ENCODE assay signal across 8 cellular contexts in the genomic region with DNA sequence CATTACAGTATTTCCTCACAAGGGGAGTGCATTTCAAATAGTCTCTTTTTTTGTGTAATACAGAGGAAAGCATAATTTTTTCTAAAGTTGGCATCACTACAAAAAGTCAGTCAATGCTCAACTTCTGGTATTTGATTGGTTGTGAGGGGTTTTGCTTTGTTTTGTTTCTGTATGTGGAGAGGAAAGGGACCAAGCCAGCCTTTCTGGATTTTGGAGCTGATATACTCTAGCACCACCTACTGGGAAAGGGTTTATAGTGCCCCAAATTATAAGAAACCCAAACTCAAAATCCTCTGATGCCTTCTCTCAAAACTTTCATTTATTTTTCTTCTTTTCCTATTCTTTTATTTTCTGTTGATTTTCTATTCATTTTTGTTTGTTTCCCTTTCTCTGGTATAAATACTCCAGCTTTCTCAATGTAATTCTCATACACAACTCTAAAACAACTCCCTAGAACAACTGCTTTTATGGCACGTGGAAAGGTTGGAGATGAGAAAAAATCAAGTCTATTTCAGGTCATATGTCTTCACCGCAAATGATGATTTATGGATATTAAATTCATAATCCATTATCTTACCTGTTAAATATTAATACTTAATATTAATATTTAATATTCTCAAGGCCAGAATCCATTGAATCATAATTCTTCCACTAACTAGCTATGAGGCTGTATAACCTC.
DNase-seq lines count a peak whose midpoint lies in the region; ATAC-seq, FAIRE-seq and TF ChIP-seq lines count a peak whose summit lies in the region.

No MANE protein-coding gene starts in this region.

- in situ Hi-C loops in GM12878 (cut with MboI) = no loop called here
- in situ Hi-C loops in transverse colon (cut with MboI; ENCODE audit: low pct_ligation_motif_present in 1 of 4, low pct_unique_long_range_greater_than_20kb in 1 of 4, low sequenced_read_pairs in 3 of 4) = loop anchor here (10.0 to 25.0 kb wide), 3 partner anchors 217 to 227 kb away; no protein-coding TSS in a partner anchor

- H3K27ac ChIP-seq in DND-41 (ENCODE audit: low read length) (no peak overlapping the region), GM12878 (ENCODE audit: control insufficient read depth, insufficient read depth) (no peak overlapping the region), transverse colon (peak overlapping the region in 2 of 4 donors; percentile 10 to 59)

- intact Hi-C loops in GM12878 (cut with micrococcal nuclease; ENCODE audit: unreplicated experiment) = loop anchor here (1.0 to 10.0 kb wide), 3 partner anchors 211 to 1047 kb away; no protein-coding TSS in a partner anchor
- intact Hi-C loops in transverse colon (cut with DNase I; ENCODE audit: low total_unique reads) = loop anchor here (5.0 to 10.0 kb wide), 2 partner anchors 57 to 225 kb away; no protein-coding TSS in a partner anchor

- H3K9ac ChIP-seq in DND-41 (ENCODE audit: low read depth, low read length) = no peak overlapping the region
- no peak overlapping the region for H3K9ac ChIP-seq in GM12878 (ENCODE audit: control insufficient read depth, insufficient read depth, low read length)

- no peaks in the 10 kb centered on the region for H3K9me3 ChIP-seq in DND-41 (ENCODE audit: insufficient read depth, low read length, severe bottlenecking)
- no peaks in the 10 kb centered on the region for H3K9me3 ChIP-seq in GM12878 (replicated peaks; ENCODE audit: control insufficient read depth, insufficient read depth, low read length)
- no peaks in the 10 kb centered on the region for H3K9me3 ChIP-seq in transverse colon

- ATAC-seq in DND-41 (ENCODE audit: insufficient read depth, low read depth) (peak; percentile 74; the same call in 2 of the 3 replicates), GM12878 (peak; percentile 69), GM21423 (IDR thresholded peaks at IDR 0.05; ENCODE audit: unreplicated experiment) (no peak)

- DNase-seq in DND-41 (peak; percentile 24), H54 (ENCODE audit: insufficient read length, low spot score) (peak; percentile 26), NCI-H2029 treated with DMSO at 0.1 percent for 48 hours (lab: John Stamatoyannopoulos, UW) (peak; percentile 36), GM12878 (ENCODE audit: low read depth, low spot score) (no peak), iris pigment epithelial cell (ENCODE audit: low read depth) (peak; percentile 66), transverse colon (no peak), NCI-H187 treated with DMSO at 0.1 percent for 48 hours (lab: John Stamatoyannopoulos, UW) (no peak)

- TF ChIP-seq POLR2A in H54 (IDR thresholded peaks at IDR 0.05; ENCODE audit: low read depth, low read length) (no peak), GM12878 (IDR thresholded peaks at IDR 0.05; ENCODE audit: low read depth, low read length) (no peak), transverse colon (IDR thresholded peaks at IDR 0.05) (no peak)

- peak; percentile 77 for TF ChIP-seq CTCF in DND-41 (IDR thresholded peaks at IDR 0.05; ENCODE audit: borderline replicate concordance, extremely low read depth, low read length, poor library complexity, severe bottlenecking)
- TF ChIP-seq CTCF in GM12878 (IDR thresholded peaks at IDR 0.05 in 2 of 3, conservative IDR thresholded peaks at IDR 0.05 in 1 of 3; ENCODE audit: control insufficient read depth in 2 of 3, extremely low read depth in 1 of 3, insufficient read depth in 1 of 3, low read depth in 3 of 3, low read length in 3 of 3) = peak; percentile 64 to 76 (median 67)
- TF ChIP-seq CTCF in transverse colon (IDR thresholded peaks at IDR 0.05) = peak; percentile 70 to 77 (median 75)

- H3K36me3 ChIP-seq in DND-41 (ENCODE audit: insufficient read depth, low read length) (no peaks in the 10 kb centered on the region), GM12878 (ENCODE audit: control insufficient read depth in 2 of 2, insufficient read depth in 2 of 2, low read length in 1 of 2) (no peaks in the 10 kb centered on the region), transverse colon (no peaks in the 10 kb centered on the region)

- H3K4me2 ChIP-seq in DND-41 (ENCODE audit: insufficient read depth, low read length) (no peak overlapping the region), GM12878 (ENCODE audit: control insufficient read depth, insufficient read depth) (no peak overlapping the region)

- H3K4me1 ChIP-seq in DND-41 (ENCODE audit: insufficient read depth, low read length) (no peaks in the 10 kb centered on the region), GM12878 (ENCODE audit: control insufficient read depth, insufficient read depth, low read length) (no peaks in the 10 kb centered on the region), transverse colon (peaks cover 13 to 48% (median 27%) of the 10 kb centered on the region in 4 donors)

- no peaks in the 10 kb centered on the region for H3K79me2 ChIP-seq in DND-41 (ENCODE audit: insufficient read depth, low read length)
- no peaks in the 10 kb centered on the region for H3K79me2 ChIP-seq in GM12878 (ENCODE audit: control insufficient read depth, insufficient read depth, low read length)

- peak; percentile 75 for TF ChIP-seq RAD21 in GM12878 (IDR thresholded peaks at IDR 0.05; ENCODE audit: insufficient read depth, low read depth, low read length)

- BruUV-seq in GM12878 (replicated peaks; lab: Mats Ljungman, UMichigan) = no TSS peak

- H3K27me3 ChIP-seq in DND-41 (ENCODE audit: insufficient read depth, low read length, poor library complexity) = peaks cover 17% of the 10 kb centered on the region
- no peaks in the 10 kb centered on the region for H3K27me3 ChIP-seq in GM12878 (replicated peaks in 1 of 2; ENCODE audit: control insufficient read depth in 2 of 2, insufficient read depth in 2 of 2, low read length in 1 of 2)
- H3K27me3 ChIP-seq in transverse colon = no peaks in the 10 kb centered on the region

- FAIRE-seq in H54 (lab: Jason Lieb, UNC) = peak; percentile 98
- no peak for FAIRE-seq in GM12878 (lab: Jason Lieb, UNC)

- WGBS in GM12878 (ENCODE audit: insufficient coverage, insufficient replicate concordance, low lambda C conversion rate, missing lambda C conversion rate) = 37% methylated on average over 2 of the region's 2 CpGs
- 29 to 62% methylated on average over 2 of the region's 2 CpGs for WGBS in transverse colon (ENCODE audit: low coverage in 1 of 2), 2 donors

- no peak overlapping the region for H2AFZ ChIP-seq in DND-41 (ENCODE audit: low read depth, low read length)
- H2AFZ ChIP-seq in GM12878 (ENCODE audit: control insufficient read depth, low read depth, low read length) = no peak overlapping the region

- H4K20me1 ChIP-seq in DND-41 (ENCODE audit: insufficient read depth, low read length) = no peaks in the 10 kb centered on the region
- H4K20me1 ChIP-seq in GM12878 (ENCODE audit: control insufficient read depth, insufficient read depth) = no peaks in the 10 kb centered on the region

- POLR2A ChIA-PET in GM12878 (lab: Charles Lee) = no interaction called here

- no peak overlapping the region for H3K4me3 ChIP-seq in DND-41 (ENCODE audit: low read depth in 1 of 2, low read length in 2 of 2)
- H3K4me3 ChIP-seq in GM12878 = no peak overlapping the region
- no peak overlapping the region for H3K4me3 ChIP-seq in transverse colon

- TF ChIP-seq EP300 in GM12878 (IDR thresholded peaks at IDR 0.05; ENCODE audit: borderline replicate concordance in 1 of 2, control insufficient read depth in 1 of 2, low read depth in 2 of 2, low read length in 2 of 2) (no peak), transverse colon (IDR thresholded peaks at IDR 0.05; ENCODE audit: low read depth) (no peak)

- RAD21 ChIA-PET in GM12878 (lab: Charles Lee; ENCODE audit: unreplicated experiment) = interaction anchor here (1.3 to 2.6 kb wide), 2 partner anchors 11 to 224 kb away, joined by 3 to 10 read pairs; no protein-coding TSS in a partner anchor

- CTCF ChIA-PET in GM12878 (lab: Yijun Ruan, JAX) = interaction anchor here (0.8 to 2.8 kb wide), 11 partner anchors 9 to 801 kb away, joined by 3 to 11 read pairs (median 4); no protein-coding TSS in a partner anchor

- SMC1A ChIA-PET in GM12878 (lab: Charles Lee; ENCODE audit: uncharacterized antibody, unreplicated experiment) = interaction anchor here (0.5 to 3.3 kb wide), 6 partner anchors 25 to 1875 kb away, joined by 3 to 16 read pairs (median 4); no protein-coding TSS in a partner anchor

TF ChIP-seq in GM12878, 131 proteins besides CTCF, POLR2A, EP300 and RAD21:
- TF ChIP-seq ZSCAN29 (IDR thresholded peaks at IDR 0.05) = no peak
- no peak for TF ChIP-seq TARDBP (IDR thresholded peaks at IDR 0.05; ENCODE audit: borderline replicate concordance)
- no peak for TF ChIP-seq GATAD2B (conservative IDR thresholded peaks at IDR 0.05; ENCODE audit: low read depth)
- no peak for TF ChIP-seq LARP7 (IDR thresholded peaks at IDR 0.05)
- TF ChIP-seq BMI1 (IDR thresholded peaks at IDR 0.05; ENCODE audit: borderline replicate concordance) = no peak
- TF ChIP-seq, protein P1, sequence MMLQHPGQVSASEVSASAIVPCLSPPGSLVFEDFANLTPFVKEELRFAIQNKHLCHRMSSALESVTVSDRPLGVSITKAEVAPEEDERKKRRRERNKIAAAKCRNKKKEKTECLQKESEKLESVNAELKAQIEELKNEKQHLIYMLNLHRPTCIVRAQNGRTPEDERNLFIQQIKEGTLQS (IDR thresholded peaks at IDR 0.05; ENCODE audit: borderline replicate concordance, extremely low read depth, low read depth, low read length) = no peak
- TF ChIP-seq SMC3 (IDR thresholded peaks at IDR 0.05; ENCODE audit: borderline replicate concordance, low read length) = peak; percentile 58; the same call in 1 of the 2 replicates
TF ChIP-seq in GM12878: peak in this region for 1.

Comparison
In these comparisons a context has a peak if more than half of its experiments do, and no peak if none do; other contexts are left out.
1. DNase-seq: peak in DND-41 (single experiment), H54 (single experiment), NCI-H2029 treated with DMSO at 0.1 percent for 48 hours (single experiment) and iris pigment epithelial cell (single experiment); none in GM12878 (single experiment), transverse colon (single experiment) and NCI-H187 treated with DMSO at 0.1 percent for 48 hours (single experiment).
2. Peak in every context shown above with its lines, with median percentiles within 50 percentile points of each other: CTCF ChIP-seq.